8 cellular contexts compared by ENCODE assay signal in the genomic region with DNA sequence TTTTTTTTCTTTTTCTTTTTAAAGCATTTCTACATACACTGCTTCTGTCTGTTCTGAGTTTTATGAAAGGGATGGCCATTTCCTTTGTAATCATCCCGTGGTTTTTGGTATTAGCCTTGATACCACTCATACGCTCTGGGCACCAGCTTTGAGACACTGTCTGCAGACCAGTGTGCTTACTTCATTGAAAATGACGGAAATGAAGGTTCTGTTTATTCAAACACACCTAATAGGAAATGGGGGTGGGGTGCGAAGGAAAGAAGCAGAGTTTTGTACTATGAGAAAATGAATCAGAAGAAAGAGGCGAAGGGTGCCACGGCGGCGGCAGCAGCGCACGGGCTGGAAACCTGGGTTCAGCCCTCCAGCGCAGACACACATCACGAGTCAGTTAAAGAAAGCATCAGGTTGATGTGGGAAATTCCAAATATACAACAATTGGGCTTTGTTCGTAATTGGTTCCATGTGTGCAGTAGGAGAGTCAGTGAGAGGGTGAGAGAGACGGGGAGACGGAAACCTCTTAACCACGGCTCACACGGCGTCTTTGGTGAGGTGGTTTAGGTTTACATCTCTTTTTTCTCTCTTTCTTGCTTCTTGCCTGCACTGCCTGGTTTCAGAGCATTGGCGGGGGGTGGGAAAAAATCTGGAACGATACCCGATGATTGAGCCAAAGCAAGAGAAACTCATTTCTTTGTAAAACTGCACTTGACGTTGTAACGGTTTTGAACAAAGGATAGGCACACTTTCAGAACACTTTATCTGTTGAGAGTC.
A peak's percentile ranks its signal among the peaks of the same experiment; 100 is the strongest.
DNase-seq lines count a peak whose midpoint lies in the region; ATAC-seq lines count a peak whose summit lies in the region.

No MANE protein-coding gene starts in this region.

- ATAC-seq in GM19035 (IDR thresholded peaks at IDR 0.05; ENCODE audit: unreplicated experiment) (peak; percentile 55), GM21528 (IDR thresholded peaks at IDR 0.05; ENCODE audit: low FRiP score, unreplicated experiment) (no peak)

- peak; percentile 98 for DNase-seq in RPMI7951 (ENCODE audit: low read depth)
- DNase-seq in activated naive CD4-positive, alpha-beta T cell treated with Interleukin-2 at 50 U/mL for 16 hours = peak; percentile 80
- DNase-seq in kidney glomerular epithelial cell (lab: John Stamatoyannopoulos, UW) = peak; percentile 67
- DNase-seq in stimulated activated CD8-positive, alpha-beta memory T cell treated with anti-CD3 and anti-CD28 coated beads, Interleukin-12 subunit alpha, Interleukin-12 subunit beta, amount 100 ng/mL, for 1 hour (ENCODE audit: low read depth) = peak; percentile 44
- no peak for DNase-seq in SHP77 treated with DMSO at 0.1 percent for 48 hours (lab: John Stamatoyannopoulos, UW)
- no peak for DNase-seq in D341Med (ENCODE audit: low spot score)

Comparison
In these comparisons a context has a peak if more than half of its experiments do, and no peak if none do; other contexts are left out.
1. DNase-seq: peak in RPMI7951 (single experiment), activated naive CD4-positive, alpha-beta T cell treated with Interleukin-2 at 50 U/mL for 16 hours (single experiment), kidney glomerular epithelial cell (single experiment) and stimulated activated CD8-positive, alpha-beta memory T cell treated with anti-CD3 and anti-CD28 coated beads, Interleukin-12 subunit alpha, Interleukin-12 subunit beta, amount 100 ng/mL, for 1 hour (single experiment); none in SHP77 treated with DMSO at 0.1 percent for 48 hours (single experiment) and D341Med (single experiment).